28 cellular contexts compared by ENCODE assay signal in genomic region chr2:46859482-46859881, GRCh38. TPM values are rescaled to one million over a fixed set of nuclear protein-coding genes. Genes with fewer than 3 reads are reported as not detected.
DNase-seq lines count a peak whose midpoint lies in the region; ATAC-seq and TF ChIP-seq lines count a peak whose summit lies in the region.
"Had no signal": no experiment of that assay in that cellular context is flagged by ENCODE, and none has a peak within 500 bp of the region (broad histone marks: within the 10 kb centered on the region; RNA-seq: fewer than 3 reads in every experiment).

No MANE protein-coding gene starts in this region.

- peak overlapping the region; percentile 96; the same call in 1 of the 2 replicates for H3K23ac ChIP-seq in IMR-90 (ENCODE audit: low read depth, low read length)

- TF ChIP-seq POLR2A in IMR-90 (IDR thresholded peaks at IDR 0.05; ENCODE audit: low read depth, low read length) = no peak
- TF ChIP-seq POLR2A in sigmoid colon (IDR thresholded peaks at IDR 0.05) = no peak
- TF ChIP-seq POLR2A in transverse colon (IDR thresholded peaks at IDR 0.05) = no peak

- no peaks in the 10 kb centered on the region for H3K9me3 ChIP-seq in IMR-90 (ENCODE audit: control insufficient read depth, insufficient read depth, low read length)
- no peaks in the 10 kb centered on the region for H3K9me3 ChIP-seq in sigmoid colon
- peaks cover 0 to 3% of the 10 kb centered on the region in 2 donors for H3K9me3 ChIP-seq in transverse colon

- H2BK15ac ChIP-seq in IMR-90 (ENCODE audit: low read depth, low read length) = peak overlapping the region; percentile 72; the same call in 2 of the 3 replicates

- no peak overlapping the region for H3K4me3 Mint-ChIP-seq in chondrocyte (ENCODE audit: unreplicated experiment)
- H3K4me3 Mint-ChIP-seq: activated B cell treated with CpG ODN at 0.5 μM for 24 hours; activated naive CD8-positive, alpha-beta T cell treated with anti-CD3 and anti-CD28 coated beads, Interleukin-2, amount 10 ng/mL, durations not matched to agents 7 days and 5 days; GM23338; naive thymus-derived CD8-positive, alpha-beta T cell had no signal

- no peaks in the 10 kb centered on the region for H3K27me3 Mint-ChIP-seq in chondrocyte (ENCODE audit: low read depth)
- H3K27me3 Mint-ChIP-seq: activated naive CD8-positive, alpha-beta T cell treated with anti-CD3 and anti-CD28 coated beads, Interleukin-2, amount 10 ng/mL, durations not matched to agents 7 days and 5 days had no signal

- H3K27me3 ChIP-seq in IMR-90 (ENCODE audit: control insufficient read depth, insufficient read depth, low read length) (no peaks in the 10 kb centered on the region), sigmoid colon (no peaks in the 10 kb centered on the region), transverse colon (no peaks in the 10 kb centered on the region)
- H3K27me3 ChIP-seq: foreskin keratinocyte had no signal

- BruUV-seq in IMR-90 (replicated peaks; lab: Mats Ljungman, UMichigan) = no TSS peak

- H3K9ac ChIP-seq in IMR-90 (ENCODE audit: low read depth, low read length) = peak overlapping the region; percentile 78; the same call in 1 of the 2 replicates

- H3K79me1 ChIP-seq in IMR-90 (ENCODE audit: low read depth in 1 of 2, low read length in 2 of 2) = peaks cover 12 to 38% of the 10 kb centered on the region in 2 experiments; a peak in 3 of 4 replicates

- H3K56ac ChIP-seq in IMR-90 (ENCODE audit: extremely low read depth, insufficient read depth, low read length) = no peak overlapping the region; the same call in 1 of the 2 replicates

- peak overlapping the region; percentile 91 for H3K27ac Mint-ChIP-seq in chondrocyte (ENCODE audit: unreplicated experiment)
- H3K27ac Mint-ChIP-seq: activated B cell treated with CpG ODN at 0.5 μM for 24 hours; activated naive CD8-positive, alpha-beta T cell treated with anti-CD3 and anti-CD28 coated beads, Interleukin-2, amount 10 ng/mL, durations not matched to agents 7 days and 5 days; GM23338; naive thymus-derived CD8-positive, alpha-beta T cell had no signal

- H3K36me3 Mint-ChIP-seq in chondrocyte (ENCODE audit: low read depth) = no peaks in the 10 kb centered on the region

- TF ChIP-seq EP300 in sigmoid colon (IDR thresholded peaks at IDR 0.05) = no peak
- no peak for TF ChIP-seq EP300 in transverse colon (IDR thresholded peaks at IDR 0.05; ENCODE audit: low read depth)

- CTCF ChIA-PET in IMR-90 (lab: Yijun Ruan, JAX) = no interaction called here

- no peak overlapping the region for H3K4me2 ChIP-seq in IMR-90 (ENCODE audit: low read depth, low read length)
- H3K4me2 ChIP-seq: GM23338 had no signal

- H3K36me3 ChIP-seq in IMR-90 (ENCODE audit: control insufficient read depth, insufficient read depth, low read length) (no peaks in the 10 kb centered on the region), sigmoid colon (no peaks in the 10 kb centered on the region), transverse colon (no peaks in the 10 kb centered on the region)

- H2AFZ ChIP-seq in IMR-90 (replicated peaks; ENCODE audit: low read length, poor library complexity) = no peak overlapping the region
- H2AFZ ChIP-seq: GM23338 had no signal

- no peak overlapping the region for H3K4me3 ChIP-seq in IMR-90 (ENCODE audit: insufficient read depth, low read depth, low read length)
- H3K4me3 ChIP-seq in sigmoid colon = no peak overlapping the region
- no peak overlapping the region for H3K4me3 ChIP-seq in transverse colon
- H3K4me3 ChIP-seq: GM23338 had no signal

- no peaks in the 10 kb centered on the region for H4K20me1 ChIP-seq in IMR-90 (ENCODE audit: insufficient read depth, low read length)

- H3K9me1 ChIP-seq in IMR-90 (ENCODE audit: insufficient read depth, low read length) = peaks cover 31% of the 10 kb centered on the region

- peak overlapping the region; percentile 100 for H2BK5ac ChIP-seq in IMR-90 (ENCODE audit: low read depth, low read length, poor library complexity, severe bottlenecking)

- H3K9me3 Mint-ChIP-seq in chondrocyte (ENCODE audit: low read depth) = peaks cover 1% of the 10 kb centered on the region
- H3K9me3 Mint-ChIP-seq: GM23338 had no signal

- no peak for TF ChIP-seq CTCF in IMR-90 (conservative IDR thresholded peaks at IDR 0.05; ENCODE audit: low read depth, low read length)
- no peak for TF ChIP-seq CTCF in chondrocyte (IDR thresholded peaks at IDR 0.05)
- TF ChIP-seq CTCF in sigmoid colon (IDR thresholded peaks at IDR 0.05) = no peak
- TF ChIP-seq CTCF in transverse colon (IDR thresholded peaks at IDR 0.05) = no peak

- H3K4me1 Mint-ChIP-seq in chondrocyte (ENCODE audit: low read depth) = peaks cover 70% of the 10 kb centered on the region
- H3K4me1 Mint-ChIP-seq: activated B cell treated with CpG ODN at 0.5 μM for 24 hours; naive thymus-derived CD8-positive, alpha-beta T cell had no signal

- peak overlapping the region; percentile 98 for H3K4ac ChIP-seq in IMR-90 (ENCODE audit: low read depth, low read length)

- H3K4me1 ChIP-seq in IMR-90 (ENCODE audit: control insufficient read depth, insufficient read depth, low read length) (peaks cover 53% of the 10 kb centered on the region), sigmoid colon (peaks cover 4 to 68% (median 55%) of the 10 kb centered on the region in 4 donors), transverse colon (peaks cover 0 to 15% (median 7%) of the 10 kb centered on the region in 4 donors)

- no peak for DNase-seq in IMR-90
- no peak for DNase-seq in chondrocyte (ENCODE audit: low spot score)
- DNase-seq in sigmoid colon = no peak
- DNase-seq in transverse colon = no peak
- no peak for DNase-seq in NCI-H2081 treated with DMSO at 0.1 percent for 48 hours (lab: John Stamatoyannopoulos, UW)
- DNase-seq: activated B cell treated with CpG ODN at 0.5 μM for 24 hours; activated CD4-positive, alpha-beta T cell treated with anti-CD3 and anti-CD28 coated beads, Interleukin-2, amount 50 U/mL, for 1 hour; activated effector memory CD4-positive, alpha-beta T cell treated with anti-CD3 and anti-CD28 coated beads, Interleukin-2, amount 50 U/mL, for 16 hours; activated naive CD8-positive, alpha-beta T cell treated with anti-CD3 and anti-CD28 coated beads, Interleukin-2, amount 10 ng/mL, durations not matched to agents 7 days and 5 days; activated T-cell treated with anti-CD3 and anti-CD28 coated beads, Interleukin-2, amount 50 U/mL, for 1 hour; dermis blood vessel endothelial cell; DMS79 treated with DMSO at 0.1 percent for 48 hours; foreskin keratinocyte; GDM1; head of caudate nucleus; islet precursor cell; NCI-H1092; NCI-H1694 treated with DMSO at 0.1 percent for 48 hours; NCI-H2171; NCI-H82; RPMI8226; small intestine; stimulated activated naive CD8-positive, alpha-beta T cell treated with anti-CD3 and anti-CD28 coated beads, Interleukin-15, Interleukin-2, amounts not matched to agents 100 U/mL and 50 U/mL, for 24 hours had no signal

- H4K91ac ChIP-seq in IMR-90 (ENCODE audit: insufficient read depth, low read depth, low read length) = peak overlapping the region; percentile 96

- intact Hi-C loops in IMR-90 (cut with micrococcal nuclease) = no loop called here
- intact Hi-C loops in sigmoid colon (cut with DNase I) = no loop called here
- intact Hi-C loops in transverse colon (cut with DNase I; ENCODE audit: low total_unique reads) = loop anchor here (10.0 kb wide), 1 partner anchor 155 kb away; no protein-coding TSS in a partner anchor

- H2AK5ac ChIP-seq in IMR-90 (ENCODE audit: low read depth, low read length) = peak overlapping the region; percentile 87

- TF ChIP-seq RAD21 in IMR-90 (IDR thresholded peaks at IDR 0.05; ENCODE audit: low read length) = no peak

- peak overlapping the region; percentile 94 for H3K18ac ChIP-seq in IMR-90 (ENCODE audit: low read depth, low read length)

- peak overlapping the region; percentile 35 for H2AK9ac ChIP-seq in IMR-90 (replicated peaks; ENCODE audit: low read depth, low read length, poor library complexity)

- peak overlapping the region; percentile 99 for H3K14ac ChIP-seq in IMR-90 (replicated peaks; ENCODE audit: low read depth, low read length)

- peak overlapping the region; percentile 62 to 92 for H4K8ac ChIP-seq in IMR-90 (ENCODE audit: low read depth in 2 of 2, low read length in 2 of 2)

- ATAC-seq in IMR-90 (ENCODE audit: low read depth) (no peak), HG02759 (IDR thresholded peaks at IDR 0.05; ENCODE audit: unreplicated experiment) (no peak), GM21423 (IDR thresholded peaks at IDR 0.05; ENCODE audit: unreplicated experiment) (no peak)
- ATAC-seq: esophagus mucosa; foreskin keratinocyte; GM23338; naive thymus-derived CD8-positive, alpha-beta T cell; stimulated activated naive CD8-positive, alpha-beta T cell treated with anti-CD3 and anti-CD28 coated beads, Interleukin-15, Interleukin-2, amounts not matched to agents 100 U/mL and 50 U/mL, for 24 hours had no signal

- in situ Hi-C loops in IMR-90 (cut with MboI; ENCODE audit: low sequenced_read_pairs) (no loop called here), transverse colon (cut with MboI; ENCODE audit: low pct_ligation_motif_present in 1 of 4, low pct_unique_long_range_greater_than_20kb in 1 of 4, low sequenced_read_pairs in 3 of 4) (no loop called here)

- POLR2A ChIA-PET in IMR-90 (lab: Charles Lee; ENCODE audit: unreplicated experiment) = no interaction called here

- dilution Hi-C loops in IMR-90 (cut with HindIII; ENCODE audit: low sequenced_read_pairs, unreplicated experiment) = no loop called here

- H2BK120ac ChIP-seq in IMR-90 (ENCODE audit: low read depth, low read length) = peak overlapping the region; percentile 98

- H2BK20ac ChIP-seq in IMR-90 (ENCODE audit: low read depth, low read length) = peak overlapping the region; percentile 98

- H3K27ac ChIP-seq in IMR-90 (ENCODE audit: insufficient read depth, low read length) = peak overlapping the region; percentile 99
- peak overlapping the region in 3 of 4 donors; percentile 92 to 95 (median 95) for H3K27ac ChIP-seq in sigmoid colon
- H3K27ac ChIP-seq in transverse colon = peak overlapping the region in 3 of 4 donors; percentile 19 to 81 (median 62)
- H3K27ac ChIP-seq: foreskin keratinocyte had no signal

- peak overlapping the region; percentile 92 for H4K5ac ChIP-seq in IMR-90 (ENCODE audit: low read depth, low read length)

- WGBS in IMR-90 (ENCODE audit: extremely low coverage in 2 of 2, insufficient read length in 1 of 2), 2 experiments = no CpG with 5 or more reads among the region's 9 CpGs
- 94 to 97% methylated on average over 9 of the region's 9 CpGs for WGBS in sigmoid colon, 2 donors
- 90 to 100% methylated on average over 3 to 9 of the region's 9 CpGs for WGBS in transverse colon (ENCODE audit: low coverage in 1 of 2), 2 donors

TF ChIP-seq in IMR-90, 13 proteins besides CTCF, POLR2A, EP300 and RAD21 (continues in another document):
- no peak for TF ChIP-seq BHLHE40 (IDR thresholded peaks at IDR 0.05; ENCODE audit: low read depth, low read length)
- TF ChIP-seq RFX5 (IDR thresholded peaks at IDR 0.05; ENCODE audit: low read depth, low read length) = no peak
- TF ChIP-seq NFE2L2 (IDR thresholded peaks at IDR 0.05; ENCODE audit: low read depth, low read length) = no peak

RNA-seq across cellular contexts. Expression of gene MCFD2, which starts 56.1 kb away (rescaled TPM):
- total RNA-seq in IMR-90 (2012; rRNA removed) = 177 and 219 TPM in 2 replicates
- 127 and 145 TPM in 2 replicates for polyA plus RNA-seq in IMR-90 (2012; rRNA removed)
- 51.2 and 117 TPM in 2 replicates for polyA plus RNA-seq in IMR-90 (2012; cell fraction: cytosol; rRNA removed)
- 56.9 and 86.4 TPM in 2 replicates for polyA plus RNA-seq in IMR-90 (2012; cell fraction: nucleus; rRNA removed; ENCODE audit: low replicate concordance)
- total RNA-seq in chondrocyte = 95.0 to 103 TPM (median 101 TPM) in 3 replicates
- 10 to 100 TPM; 50.1 to 75.7 (median 68.6) TPM for total RNA-seq in sigmoid colon
- polyA plus RNA-seq in sigmoid colon = 10 to 100 TPM; 13.4 to 31.6 (median 15.6) TPM
- total RNA-seq in transverse colon = 10 to 100 TPM; 14.5 to 40.1 (median 26.8) TPM
